1 cellular context compared by ENCODE assay signal in the genomic region with DNA sequence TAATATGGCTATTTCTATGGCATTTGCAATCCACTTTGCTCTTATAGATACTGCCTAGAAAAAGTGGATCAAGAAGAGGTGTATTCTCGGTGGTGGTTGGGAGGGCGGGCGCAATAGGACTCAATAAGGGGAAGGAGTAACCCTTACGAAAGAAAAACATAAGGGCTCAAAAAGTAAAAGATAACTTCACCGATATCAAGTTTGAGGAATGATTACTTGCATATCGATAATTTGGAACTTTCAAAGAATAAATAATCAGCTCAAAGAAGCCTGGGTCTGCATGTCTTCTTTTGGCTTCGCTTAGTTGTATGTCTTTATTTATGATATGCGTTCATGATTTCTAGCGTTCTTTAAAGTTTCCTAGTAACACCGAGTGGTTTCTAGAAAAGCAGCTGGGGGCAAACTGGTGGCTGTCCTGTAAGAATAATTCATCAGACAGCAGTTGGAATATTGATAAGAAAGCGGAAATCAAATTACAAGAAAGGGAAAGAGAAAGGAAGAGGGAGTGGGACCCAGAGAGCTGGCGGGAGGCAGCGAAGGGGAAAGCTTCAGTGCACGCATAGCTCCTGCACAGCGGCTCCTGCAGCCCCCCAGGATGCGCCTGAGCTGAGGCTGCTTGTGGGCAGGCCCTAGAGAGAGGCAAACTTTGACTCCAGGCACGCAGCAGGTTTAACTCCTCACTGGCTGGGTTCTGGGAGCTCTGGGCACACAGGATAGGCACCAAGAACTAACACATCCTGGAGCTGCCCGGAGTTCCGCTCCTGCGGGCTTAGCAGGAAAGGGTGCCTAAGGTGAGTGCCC.
TF ChIP-seq lines count a peak whose summit lies in the region.

No MANE protein-coding gene starts in this region.

TF ChIP-seq in H1, 55 proteins besides CTCF, POLR2A, EP300 and RAD21:
- TF ChIP-seq SP1 (IDR thresholded peaks at IDR 0.05; ENCODE audit: low read depth, low read length): no peak
- TF ChIP-seq TCF12 (IDR thresholded peaks at IDR 0.05; ENCODE audit: low read depth, low read length): 0 out of 2 replicates have a peak, but pooled peaks have one; percentile 21
- TF ChIP-seq E2F6 (IDR thresholded peaks at IDR 0.05): no peak
- no peak for TF ChIP-seq RBBP5 (IDR thresholded peaks at IDR 0.05; ENCODE audit: borderline replicate concordance, low read depth, low read length)
- no peak for TF ChIP-seq SAP30 (IDR thresholded peaks at IDR 0.05; ENCODE audit: insufficient read depth, insufficient replicate concordance, low read length)
- TF ChIP-seq, protein P1, sequence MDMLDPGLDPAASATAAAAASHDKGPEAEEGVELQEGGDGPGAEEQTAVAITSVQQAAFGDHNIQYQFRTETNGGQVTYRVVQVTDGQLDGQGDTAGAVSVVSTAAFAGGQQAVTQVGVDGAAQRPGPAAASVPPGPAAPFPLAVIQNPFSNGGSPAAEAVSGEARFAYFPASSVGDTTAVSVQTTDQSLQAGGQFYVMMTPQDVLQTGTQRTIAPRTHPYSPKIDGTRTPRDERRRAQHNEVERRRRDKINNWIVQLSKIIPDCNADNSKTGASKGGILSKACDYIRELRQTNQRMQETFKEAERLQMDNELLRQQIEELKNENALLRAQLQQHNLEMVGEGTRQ (IDR thresholded peaks at IDR 0.05; ENCODE audit: low read length): peak; percentile 71
- no peak for TF ChIP-seq TBP (IDR thresholded peaks at IDR 0.05; ENCODE audit: low read depth, low read length)
- TF ChIP-seq EZH2 (IDR thresholded peaks at IDR 0.05; ENCODE audit: low read depth, low read length, severe bottlenecking): peak; percentile 36
- no peak for TF ChIP-seq TEAD4 (IDR thresholded peaks at IDR 0.05; ENCODE audit: low read depth, low read length)
- peak; percentile 64 for TF ChIP-seq RNF2 (IDR thresholded peaks at IDR 0.05; ENCODE audit: borderline replicate concordance, low read depth, low read length, missing control alignments, poor library complexity, severe bottlenecking)
- no peak for TF ChIP-seq CBX5 (IDR thresholded peaks at IDR 0.05; ENCODE audit: low read depth, low read length)
- peak; percentile 23; the same call in 1 of the 2 replicates for TF ChIP-seq MAX (IDR thresholded peaks at IDR 0.05)
- no peak for TF ChIP-seq ASH2L (IDR thresholded peaks at IDR 0.05; ENCODE audit: low read length)
- peak; percentile 96 for TF ChIP-seq CTBP2 (IDR thresholded peaks at IDR 0.05; ENCODE audit: borderline replicate concordance, insufficient read depth, insufficient read length, low read length)
- TF ChIP-seq CEBPB (IDR thresholded peaks at IDR 0.05; ENCODE audit: low read depth, low read length): no peak
- TF ChIP-seq SUZ12 (IDR thresholded peaks at IDR 0.05; ENCODE audit: low read length): peak; percentile 62
- TF ChIP-seq ZNF274 (IDR thresholded peaks at IDR 0.05; ENCODE audit: borderline replicate concordance, extremely low read depth, low read length): no peak
- TF ChIP-seq BACH1 (IDR thresholded peaks at IDR 0.05; ENCODE audit: low read length): no peak
- TF ChIP-seq CBX8 (IDR thresholded peaks at IDR 0.05; ENCODE audit: borderline replicate concordance, low read depth, low read length): peak; percentile 42; the same call in 1 of the 2 replicates
- no peak for TF ChIP-seq SIRT6 (IDR thresholded peaks at IDR 0.05; ENCODE audit: low read length)
- TF ChIP-seq CHD1 (IDR thresholded peaks at IDR 0.05; ENCODE audit: low read depth, low read length): no peak
- no peak for TF ChIP-seq SIX5 (IDR thresholded peaks at IDR 0.05; ENCODE audit: low read depth, low read length)
- TF ChIP-seq PHF8 (conservative IDR thresholded peaks at IDR 0.05; ENCODE audit: low read depth, low read length): no peak
